Comparison of ENCODE assay signal across 12 cellular contexts in genomic region chr4:83247415-83248357, GRCh38.
"Had no signal": no experiment of that assay in that cellular context is flagged by ENCODE, and none has a peak within 500 bp of the region (broad histone marks: within the 10 kb centered on the region; RNA-seq: fewer than 3 reads in every experiment).

No MANE protein-coding gene starts in this region.

- H3K27ac Mint-ChIP-seq: activated CD8-positive, alpha-beta T cell treated with anti-CD3 and anti-CD28 coated beads for 36 hours had no signal

- H3K27me3 ChIP-seq: foreskin keratinocyte, SJCRH30, tibial nerve had no signal

- H3K36me3 ChIP-seq: SJCRH30, tibial nerve had no signal

- H3K27me3 Mint-ChIP-seq: activated CD8-positive, alpha-beta T cell treated with anti-CD3 and anti-CD28 coated beads for 36 hours; central memory CD8-positive, alpha-beta T cell had no signal

- H3K9me3 Mint-ChIP-seq: activated CD8-positive, alpha-beta T cell treated with anti-CD3 and anti-CD28 coated beads for 36 hours; central memory CD8-positive, alpha-beta T cell had no signal

- ATAC-seq: activated CD8-positive, alpha-beta T cell treated with anti-CD3 and anti-CD28 coated beads for 36 hours; left cardiac atrium had no signal

- H3K9me3 ChIP-seq: SJCRH30 had no signal

- H3K4me3 Mint-ChIP-seq: activated CD8-positive, alpha-beta T cell treated with anti-CD3 and anti-CD28 coated beads for 36 hours; central memory CD8-positive, alpha-beta T cell had no signal

- H3K27ac ChIP-seq: foreskin keratinocyte, SJCRH30, tibial nerve had no signal

- H3K4me3 ChIP-seq: SJCRH30, tibial nerve had no signal

- DNase-seq: activated CD4-positive, alpha-beta T cell treated with anti-CD3 and anti-CD28 coated beads for 1 hour; activated CD8-positive, alpha-beta memory T cell treated with anti-CD3 and anti-CD28 coated beads, Interleukin-2, amount 50 U/mL, for 48 hours; activated CD8-positive, alpha-beta T cell treated with anti-CD3 and anti-CD28 coated beads for 36 hours; activated naive CD4-positive, alpha-beta T cell treated with Interleukin-2 at 50 U/mL for 16 hours; dermis blood vessel endothelial cell; left cardiac atrium; SJCRH30; stimulated activated CD4-positive, alpha-beta T cell treated with anti-CD3 and anti-CD28 coated beads, Interleukin-4, amount 100 ng/mL, for 1 hour; T-helper 9 cell had no signal

- H3K4me1 ChIP-seq: foreskin keratinocyte, SJCRH30, tibial nerve had no signal
